1 cellular context compared by ENCODE assay signal in the genomic region with DNA sequence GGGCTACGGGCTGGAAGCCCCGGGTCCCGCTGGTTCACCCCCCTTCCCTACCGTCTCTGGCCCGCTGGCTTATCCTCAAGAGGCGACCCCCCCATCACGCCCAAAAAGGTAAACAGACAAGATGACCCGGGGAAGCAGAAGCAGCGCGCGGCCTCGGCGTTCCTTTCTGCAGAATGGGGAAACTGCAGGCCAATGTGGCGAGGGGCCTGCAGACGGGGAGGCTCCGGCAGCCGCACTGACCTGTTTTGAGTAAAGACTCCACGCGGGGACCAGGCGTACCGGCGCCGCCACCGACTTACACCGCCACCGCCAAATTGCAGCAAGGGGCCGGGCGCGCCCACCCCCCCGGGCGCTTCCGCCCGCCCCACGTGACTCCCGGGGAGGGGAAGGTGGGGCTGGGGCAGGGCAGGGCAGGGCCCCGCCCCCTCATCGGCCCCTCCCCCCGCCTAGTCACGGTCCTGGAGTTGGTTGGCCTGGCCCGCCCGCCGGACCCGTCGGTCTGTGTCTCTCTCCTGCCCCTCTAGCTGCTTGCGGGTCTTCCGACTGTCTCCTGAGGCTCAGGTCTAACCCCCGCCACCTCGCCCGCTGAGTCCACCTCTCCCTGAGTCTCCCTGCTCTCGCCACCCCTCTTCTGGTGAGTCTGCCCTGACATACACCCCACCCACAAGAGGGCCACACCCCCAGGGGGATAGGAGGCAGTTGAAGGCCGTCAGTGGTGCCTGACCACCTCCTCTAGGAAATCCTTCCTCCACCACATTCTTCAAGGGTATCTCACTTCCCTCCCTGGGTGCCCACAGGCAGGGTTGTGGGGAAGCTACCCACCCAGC.
TF ChIP-seq lines count a peak whose summit lies in the region.

A gene (minus strand): TSS at position 321 of the 827 bp plus-strand sequence. CDS start 25,280 bp downstream, outside the sequence.

TF ChIP-seq in HepG2, 621 proteins besides CTCF, POLR2A, EP300 and RAD21 (continued from another document and continues in another):
- TF ChIP-seq, protein P1, sequence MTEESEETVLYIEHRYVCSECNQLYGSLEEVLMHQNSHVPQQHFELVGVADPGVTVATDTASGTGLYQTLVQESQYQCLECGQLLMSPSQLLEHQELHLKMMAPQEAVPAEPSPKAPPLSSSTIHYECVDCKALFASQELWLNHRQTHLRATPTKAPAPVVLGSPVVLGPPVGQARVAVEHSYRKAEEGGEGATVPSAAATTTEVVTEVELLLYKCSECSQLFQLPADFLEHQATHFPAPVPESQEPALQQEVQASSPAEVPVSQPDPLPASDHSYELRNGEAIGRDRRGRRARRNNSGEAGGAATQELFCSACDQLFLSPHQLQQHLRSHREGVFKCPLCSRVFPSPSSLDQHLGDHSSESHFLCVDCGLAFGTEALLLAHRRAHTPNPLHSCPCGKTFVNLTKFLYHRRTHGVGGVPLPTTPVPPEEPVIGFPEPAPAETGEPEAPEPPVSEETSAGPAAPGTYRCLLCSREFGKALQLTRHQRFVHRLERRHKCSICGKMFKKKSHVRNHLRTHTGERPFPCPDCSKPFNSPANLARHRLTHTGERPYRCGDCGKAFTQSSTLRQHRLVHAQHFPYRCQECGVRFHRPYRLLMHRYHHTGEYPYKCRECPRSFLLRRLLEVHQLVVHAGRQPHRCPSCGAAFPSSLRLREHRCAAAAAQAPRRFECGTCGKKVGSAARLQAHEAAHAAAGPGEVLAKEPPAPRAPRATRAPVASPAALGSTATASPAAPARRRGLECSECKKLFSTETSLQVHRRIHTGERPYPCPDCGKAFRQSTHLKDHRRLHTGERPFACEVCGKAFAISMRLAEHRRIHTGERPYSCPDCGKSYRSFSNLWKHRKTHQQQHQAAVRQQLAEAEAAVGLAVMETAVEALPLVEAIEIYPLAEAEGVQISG (CRISPR knock-in tag; IDR thresholded peaks at IDR 0.05): no peak
- TF ChIP-seq SMYD3 (CRISPR knock-in tag; IDR thresholded peaks at IDR 0.05) (0 out of 2 replicates have a peak, but pooled peaks have one; percentile 34), POLR2G (IDR thresholded peaks at IDR 0.05; ENCODE audit: low read depth, low read length) (peak; percentile 41; the same call in 1 of the 2 replicates), AGO2 (optimal IDR thresholded peaks at IDR 0.05; ENCODE audit: low read depth, low read length) (peak; percentile 77), ATRX (CRISPR knock-in tag; IDR thresholded peaks at IDR 0.05; ENCODE audit: borderline replicate concordance) (no peak), KDM1A (CRISPR knock-in tag; IDR thresholded peaks at IDR 0.05) (0 out of 2 replicates have a peak, but pooled peaks have one; percentile 50), ZNF543 (CRISPR knock-in tag; IDR thresholded peaks at IDR 0.05) (peak; percentile 19; the same call in 1 of the 2 replicates), ZNF780A (CRISPR knock-in tag; IDR thresholded peaks at IDR 0.05) (no peak), PLRG1 (conservative IDR thresholded peaks at IDR 0.05) (no peak), TEAD3 (CRISPR knock-in tag; optimal IDR thresholded peaks at IDR 0.05; ENCODE audit: borderline replicate concordance) (peak; percentile 12), KDM4B (CRISPR knock-in tag; IDR thresholded peaks at IDR 0.05) (0 out of 2 replicates have a peak, but pooled peaks have one; percentile 45), MXI1 (IDR thresholded peaks at IDR 0.05; ENCODE audit: borderline replicate concordance, low read depth, low read length) (peak; percentile 34; the same call in 1 of the 3 replicates), KDM5B (CRISPR knock-in tag; IDR thresholded peaks at IDR 0.05; ENCODE audit: borderline replicate concordance) (peak; percentile 68; the same call in 1 of the 2 replicates), SALL1 (CRISPR knock-in tag; IDR thresholded peaks at IDR 0.05) (peak; percentile 42), PHF20 (CRISPR knock-in tag; IDR thresholded peaks at IDR 0.05) (peak; percentile 51; the same call in 1 of the 2 replicates), FOXA3 (CRISPR knock-in tag; IDR thresholded peaks at IDR 0.05) (0 out of 2 replicates have a peak, but pooled peaks have one; percentile 10), ZNF781 (CRISPR knock-in tag; IDR thresholded peaks at IDR 0.05; ENCODE audit: borderline replicate concordance, not compliant biosample characterization) (no peak), PCBP1 (IDR thresholded peaks at IDR 0.05; ENCODE audit: borderline replicate concordance, low read depth, low read length) (0 out of 2 replicates have a peak, but pooled peaks have one; percentile 31), ZNF746 (CRISPR knock-in tag; IDR thresholded peaks at IDR 0.05) (0 out of 2 replicates have a peak, but pooled peaks have one; percentile 43), HOXA9 (CRISPR knock-in tag; IDR thresholded peaks at IDR 0.05; ENCODE audit: borderline replicate concordance) (no peak), ZNF207 (IDR thresholded peaks at IDR 0.05; ENCODE audit: borderline replicate concordance) (no peak)
- TF ChIP-seq, protein P2, sequence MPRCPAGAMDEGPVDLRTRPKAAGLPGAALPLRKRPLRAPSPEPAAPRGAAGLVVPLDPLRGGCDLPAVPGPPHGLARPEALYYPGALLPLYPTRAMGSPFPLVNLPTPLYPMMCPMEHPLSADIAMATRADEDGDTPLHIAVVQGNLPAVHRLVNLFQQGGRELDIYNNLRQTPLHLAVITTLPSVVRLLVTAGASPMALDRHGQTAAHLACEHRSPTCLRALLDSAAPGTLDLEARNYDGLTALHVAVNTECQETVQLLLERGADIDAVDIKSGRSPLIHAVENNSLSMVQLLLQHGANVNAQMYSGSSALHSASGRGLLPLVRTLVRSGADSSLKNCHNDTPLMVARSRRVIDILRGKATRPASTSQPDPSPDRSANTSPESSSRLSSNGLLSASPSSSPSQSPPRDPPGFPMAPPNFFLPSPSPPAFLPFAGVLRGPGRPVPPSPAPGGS (CRISPR knock-in tag; IDR thresholded peaks at IDR 0.05): no peak; the same call in 1 of the 2 replicates
- TF ChIP-seq, protein P3, sequence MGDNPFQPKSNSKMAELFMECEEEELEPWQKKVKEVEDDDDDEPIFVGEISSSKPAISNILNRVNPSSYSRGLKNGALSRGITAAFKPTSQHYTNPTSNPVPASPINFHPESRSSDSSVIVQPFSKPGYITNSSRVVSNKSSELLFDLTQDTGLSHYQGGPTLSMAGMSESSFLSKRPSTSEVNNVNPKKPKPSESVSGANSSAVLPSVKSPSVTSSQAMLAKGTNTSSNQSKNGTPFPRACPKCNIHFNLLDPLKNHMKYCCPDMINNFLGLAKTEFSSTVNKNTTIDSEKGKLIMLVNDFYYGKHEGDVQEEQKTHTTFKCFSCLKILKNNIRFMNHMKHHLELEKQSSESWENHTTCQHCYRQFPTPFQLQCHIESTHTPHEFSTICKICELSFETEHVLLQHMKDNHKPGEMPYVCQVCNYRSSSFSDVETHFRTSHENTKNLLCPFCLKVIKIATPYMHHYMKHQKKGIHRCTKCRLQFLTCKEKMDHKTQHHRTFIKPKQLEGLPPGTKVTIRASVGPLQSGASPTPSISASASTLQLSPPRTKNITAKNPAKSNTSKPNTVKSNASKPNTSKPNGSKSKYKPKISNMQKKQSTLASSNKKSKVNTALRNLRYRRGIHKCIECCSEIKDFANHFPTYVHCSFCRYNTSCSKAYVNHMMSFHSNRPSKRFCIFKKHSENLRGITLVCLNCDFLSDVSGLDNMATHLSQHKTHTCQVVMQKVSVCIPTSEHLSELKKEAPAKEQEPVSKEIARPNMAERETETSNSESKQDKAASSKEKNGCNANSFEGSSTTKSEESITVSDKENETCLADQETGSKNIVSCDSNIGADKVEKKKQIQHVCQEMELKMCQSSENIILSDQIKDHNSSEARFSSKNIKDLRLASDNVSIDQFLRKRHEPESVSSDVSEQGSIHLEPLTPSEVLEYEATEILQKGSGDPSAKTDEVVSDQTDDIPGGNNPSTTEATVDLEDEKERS (CRISPR knock-in tag; IDR thresholded peaks at IDR 0.05): no peak; the same call in 1 of the 2 replicates
- TF ChIP-seq, protein P4, sequence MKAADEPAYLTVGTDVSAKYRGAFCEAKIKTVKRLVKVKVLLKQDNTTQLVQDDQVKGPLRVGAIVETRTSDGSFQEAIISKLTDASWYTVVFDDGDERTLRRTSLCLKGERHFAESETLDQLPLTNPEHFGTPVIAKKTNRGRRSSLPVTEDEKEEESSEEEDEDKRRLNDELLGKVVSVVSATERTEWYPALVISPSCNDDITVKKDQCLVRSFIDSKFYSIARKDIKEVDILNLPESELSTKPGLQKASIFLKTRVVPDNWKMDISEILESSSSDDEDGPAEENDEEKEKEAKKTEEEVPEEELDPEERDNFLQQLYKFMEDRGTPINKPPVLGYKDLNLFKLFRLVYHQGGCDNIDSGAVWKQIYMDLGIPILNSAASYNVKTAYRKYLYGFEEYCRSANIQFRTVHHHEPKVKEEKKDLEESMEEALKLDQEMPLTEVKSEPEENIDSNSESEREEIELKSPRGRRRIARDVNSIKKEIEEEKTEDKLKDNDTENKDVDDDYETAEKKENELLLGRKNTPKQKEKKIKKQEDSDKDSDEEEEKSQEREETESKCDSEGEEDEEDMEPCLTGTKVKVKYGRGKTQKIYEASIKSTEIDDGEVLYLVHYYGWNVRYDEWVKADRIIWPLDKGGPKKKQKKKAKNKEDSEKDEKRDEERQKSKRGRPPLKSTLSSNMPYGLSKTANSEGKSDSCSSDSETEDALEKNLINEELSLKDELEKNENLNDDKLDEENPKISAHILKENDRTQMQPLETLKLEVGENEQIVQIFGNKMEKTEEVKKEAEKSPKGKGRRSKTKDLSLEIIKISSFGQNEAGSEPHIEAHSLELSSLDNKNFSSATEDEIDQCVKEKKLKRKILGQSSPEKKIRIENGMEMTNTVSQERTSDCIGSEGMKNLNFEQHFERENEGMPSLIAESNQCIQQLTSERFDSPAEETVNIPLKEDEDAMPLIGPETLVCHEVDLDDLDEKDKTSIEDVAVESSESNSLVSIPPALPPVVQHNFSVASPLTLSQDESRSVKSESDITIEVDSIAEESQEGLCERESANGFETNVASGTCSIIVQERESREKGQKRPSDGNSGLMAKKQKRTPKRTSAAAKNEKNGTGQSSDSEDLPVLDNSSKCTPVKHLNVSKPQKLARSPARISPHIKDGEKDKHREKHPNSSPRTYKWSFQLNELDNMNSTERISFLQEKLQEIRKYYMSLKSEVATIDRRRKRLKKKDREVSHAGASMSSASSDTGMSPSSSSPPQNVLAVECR (CRISPR knock-in tag; IDR thresholded peaks at IDR 0.05; ENCODE audit: borderline replicate concordance): peak; percentile 86
- TF ChIP-seq, protein P5, sequence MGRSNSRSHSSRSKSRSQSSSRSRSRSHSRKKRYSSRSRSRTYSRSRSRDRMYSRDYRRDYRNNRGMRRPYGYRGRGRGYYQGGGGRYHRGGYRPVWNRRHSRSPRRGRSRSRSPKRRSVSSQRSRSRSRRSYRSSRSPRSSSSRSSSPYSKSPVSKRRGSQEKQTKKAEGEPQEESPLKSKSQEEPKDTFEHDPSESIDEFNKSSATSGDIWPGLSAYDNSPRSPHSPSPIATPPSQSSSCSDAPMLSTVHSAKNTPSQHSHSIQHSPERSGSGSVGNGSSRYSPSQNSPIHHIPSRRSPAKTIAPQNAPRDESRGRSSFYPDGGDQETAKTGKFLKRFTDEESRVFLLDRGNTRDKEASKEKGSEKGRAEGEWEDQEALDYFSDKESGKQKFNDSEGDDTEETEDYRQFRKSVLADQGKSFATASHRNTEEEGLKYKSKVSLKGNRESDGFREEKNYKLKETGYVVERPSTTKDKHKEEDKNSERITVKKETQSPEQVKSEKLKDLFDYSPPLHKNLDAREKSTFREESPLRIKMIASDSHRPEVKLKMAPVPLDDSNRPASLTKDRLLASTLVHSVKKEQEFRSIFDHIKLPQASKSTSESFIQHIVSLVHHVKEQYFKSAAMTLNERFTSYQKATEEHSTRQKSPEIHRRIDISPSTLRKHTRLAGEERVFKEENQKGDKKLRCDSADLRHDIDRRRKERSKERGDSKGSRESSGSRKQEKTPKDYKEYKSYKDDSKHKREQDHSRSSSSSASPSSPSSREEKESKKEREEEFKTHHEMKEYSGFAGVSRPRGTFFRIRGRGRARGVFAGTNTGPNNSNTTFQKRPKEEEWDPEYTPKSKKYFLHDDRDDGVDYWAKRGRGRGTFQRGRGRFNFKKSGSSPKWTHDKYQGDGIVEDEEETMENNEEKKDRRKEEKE (IDR thresholded peaks at IDR 0.05): no peak
- TF ChIP-seq, protein P6, sequence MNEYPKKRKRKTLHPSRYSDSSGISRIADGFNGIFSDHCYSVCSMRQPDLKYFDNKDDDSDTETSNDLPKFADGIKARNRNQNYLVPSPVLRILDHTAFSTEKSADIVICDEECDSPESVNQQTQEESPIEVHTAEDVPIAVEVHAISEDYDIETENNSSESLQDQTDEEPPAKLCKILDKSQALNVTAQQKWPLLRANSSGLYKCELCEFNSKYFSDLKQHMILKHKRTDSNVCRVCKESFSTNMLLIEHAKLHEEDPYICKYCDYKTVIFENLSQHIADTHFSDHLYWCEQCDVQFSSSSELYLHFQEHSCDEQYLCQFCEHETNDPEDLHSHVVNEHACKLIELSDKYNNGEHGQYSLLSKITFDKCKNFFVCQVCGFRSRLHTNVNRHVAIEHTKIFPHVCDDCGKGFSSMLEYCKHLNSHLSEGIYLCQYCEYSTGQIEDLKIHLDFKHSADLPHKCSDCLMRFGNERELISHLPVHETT (CRISPR knock-in tag; conservative IDR thresholded peaks at IDR 0.05): 0 out of 2 replicates have a peak, but pooled peaks have one; percentile 16
- TF ChIP-seq, protein P7, sequence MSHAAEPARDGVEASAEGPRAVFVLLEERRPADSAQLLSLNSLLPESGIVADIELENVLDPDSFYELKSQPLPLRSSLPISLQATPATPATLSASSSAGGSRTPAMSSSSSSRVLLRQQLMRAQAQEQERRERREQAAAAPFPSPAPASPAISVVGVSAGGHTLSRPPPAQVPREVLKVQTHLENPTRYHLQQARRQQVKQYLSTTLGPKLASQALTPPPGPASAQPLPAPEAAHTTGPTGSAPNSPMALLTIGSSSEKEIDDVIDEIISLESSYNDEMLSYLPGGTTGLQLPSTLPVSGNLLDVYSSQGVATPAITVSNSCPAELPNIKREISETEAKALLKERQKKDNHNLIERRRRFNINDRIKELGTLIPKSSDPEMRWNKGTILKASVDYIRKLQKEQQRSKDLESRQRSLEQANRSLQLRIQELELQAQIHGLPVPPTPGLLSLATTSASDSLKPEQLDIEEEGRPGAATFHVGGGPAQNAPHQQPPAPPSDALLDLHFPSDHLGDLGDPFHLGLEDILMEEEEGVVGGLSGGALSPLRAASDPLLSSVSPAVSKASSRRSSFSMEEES (CRISPR knock-in tag; IDR thresholded peaks at IDR 0.05): peak; percentile 75
- TF ChIP-seq, protein P8, sequence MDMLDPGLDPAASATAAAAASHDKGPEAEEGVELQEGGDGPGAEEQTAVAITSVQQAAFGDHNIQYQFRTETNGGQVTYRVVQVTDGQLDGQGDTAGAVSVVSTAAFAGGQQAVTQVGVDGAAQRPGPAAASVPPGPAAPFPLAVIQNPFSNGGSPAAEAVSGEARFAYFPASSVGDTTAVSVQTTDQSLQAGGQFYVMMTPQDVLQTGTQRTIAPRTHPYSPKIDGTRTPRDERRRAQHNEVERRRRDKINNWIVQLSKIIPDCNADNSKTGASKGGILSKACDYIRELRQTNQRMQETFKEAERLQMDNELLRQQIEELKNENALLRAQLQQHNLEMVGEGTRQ (IDR thresholded peaks at IDR 0.05; ENCODE audit: low read depth, low read length): peak; percentile 62; the same call in 1 of the 2 replicates
- TF ChIP-seq, protein P8 (CRISPR knock-in tag; IDR thresholded peaks at IDR 0.05; ENCODE audit: borderline replicate concordance): peak; percentile 90; the same call in 1 of the 2 replicates
